27 cellular contexts compared by ENCODE assay signal in genomic region chr4:129117705-129118104, GRCh38.
"Had no signal": no experiment of that assay in that cellular context is flagged by ENCODE, and none has a peak within 500 bp of the region (broad histone marks: within the 10 kb centered on the region; RNA-seq: fewer than 3 reads in every experiment).

No MANE protein-coding gene starts in this region.

- H3K4me3 Mint-ChIP-seq: dendritic cell treated with granulocyte-macrophage colony-stimulating factor and Interleukin-4, amounts not matched to agents 40 ng/mL and 50 ng/mL, for 4 days; effector memory CD8-positive, alpha-beta T cell; endodermal cell; mesothelial cell of epicardium had no signal

- DNase-seq: colonic mucosa; cortex of kidney; effector CD8-positive, alpha-beta T cell; effector memory CD8-positive, alpha-beta T cell; endodermal cell; erythroblast; esophagus squamous epithelium; foreskin fibroblast; foreskin melanocyte; gastrocnemius medialis; glutamatergic neuron; head of caudate nucleus; heart right ventricle; hippocampal formation; left cardiac atrium; left lung; left ventricle myocardium superior; lower lobe of right lung; mesenchymal stem cell; mucosa of descending colon had no signal

- H3K36me3 ChIP-seq: colonic mucosa, esophagus squamous epithelium, gastrocnemius medialis, heart right ventricle, left lung, lower lobe of right lung had no signal

- H3K9me3 Mint-ChIP-seq: dendritic cell treated with granulocyte-macrophage colony-stimulating factor and Interleukin-4, amounts not matched to agents 40 ng/mL and 50 ng/mL, for 4 days; effector memory CD8-positive, alpha-beta T cell; endodermal cell had no signal

- H3K4me1 ChIP-seq: colonic mucosa, esophagus squamous epithelium, gastrocnemius medialis, heart right ventricle, left lung, lower lobe of right lung had no signal

- H3K27me3 ChIP-seq: colonic mucosa, esophagus squamous epithelium, gastrocnemius medialis, heart right ventricle, left lung had no signal

- H3K27ac ChIP-seq: colonic mucosa, epithelial cell of prostate, esophagus squamous epithelium, gastrocnemius medialis, heart right ventricle, left lung, lower lobe of right lung had no signal

- H3K27ac Mint-ChIP-seq: dendritic cell treated with granulocyte-macrophage colony-stimulating factor and Interleukin-4, amounts not matched to agents 40 ng/mL and 50 ng/mL, for 4 days; effector memory CD8-positive, alpha-beta T cell; endodermal cell; mesothelial cell of epicardium had no signal

- H3K9me3 ChIP-seq: colonic mucosa, esophagus squamous epithelium, gastrocnemius medialis, heart right ventricle, left lung, lower lobe of right lung, mucosa of descending colon had no signal

- ATAC-seq: effector memory CD8-positive, alpha-beta T cell; esophagus mucosa; gastrocnemius medialis; left cardiac atrium; left lung; left ventricle myocardium superior; lower lobe of right lung; mucosa of descending colon had no signal

- H3K36me3 Mint-ChIP-seq: mesothelial cell of epicardium had no signal

- FAIRE-seq: endometrium, islet of Langerhans, keratinocyte had no signal

- H3K27me3 Mint-ChIP-seq: dendritic cell treated with granulocyte-macrophage colony-stimulating factor and Interleukin-4, amounts not matched to agents 40 ng/mL and 50 ng/mL, for 4 days; effector memory CD8-positive, alpha-beta T cell had no signal

- H3K4me3 ChIP-seq: colonic mucosa, esophagus squamous epithelium, gastrocnemius medialis, heart right ventricle, left lung, lower lobe of right lung, mucosa of descending colon had no signal

- H3K4me1 Mint-ChIP-seq: mesothelial cell of epicardium had no signal
